17 cellular contexts compared by ENCODE assay signal in genomic region chr11:87213444-87213843, GRCh38.
DNase-seq lines count a peak whose midpoint lies in the region; ATAC-seq and TF ChIP-seq lines count a peak whose summit lies in the region.
"Had no signal": no experiment of that assay in that cellular context is flagged by ENCODE, and none has a peak within 500 bp of the region (broad histone marks: within the 10 kb centered on the region; RNA-seq: fewer than 3 reads in every experiment).

No MANE protein-coding gene starts in this region.

- H3K36me3 ChIP-seq in Caco-2 (ENCODE audit: control insufficient read depth, insufficient read depth, low read length): no peaks in the 10 kb centered on the region
- H3K36me3 ChIP-seq: breast epithelium, neural progenitor cell had no signal

- intact Hi-C loops in Caco-2 (cut with micrococcal nuclease; ENCODE audit: unreplicated experiment) (no loop called here), Right ventricle myocardium superior (cut with DNase I) (no loop called here)

- H3K27me3 ChIP-seq in Caco-2 (replicated peaks; ENCODE audit: control insufficient read depth, insufficient read depth, low read length): no peaks in the 10 kb centered on the region
- H3K27me3 ChIP-seq: breast epithelium, neural progenitor cell had no signal

- no TSS peak for BruUV-seq in Caco-2 (replicated peaks; lab: Mats Ljungman, UMichigan)

- no peak overlapping the region for H3K4me3 ChIP-seq in Caco-2 (ENCODE audit: low read depth, low read length)
- H3K4me3 ChIP-seq: breast epithelium, neural progenitor cell, skin epidermis had no signal

- H3K9me3 ChIP-seq in Caco-2: no peaks in the 10 kb centered on the region
- H3K9me3 ChIP-seq: breast epithelium had no signal

- CTCF ChIA-PET in activated CD8-positive, alpha-beta memory T cell treated with anti-CD3 and anti-CD28 coated beads, Interleukin-2, amount 10 ng/mL, durations not matched to agents 7 days and 5 days (lab: Charles Lee): no interaction called here
- CTCF ChIA-PET in Caco-2 (lab: Charles Lee): no interaction called here

- TF ChIP-seq CTCF in nephron progenitor cell (IDR thresholded peaks at IDR 0.05): no peak
- no peak for TF ChIP-seq CTCF in Caco-2 (IDR thresholded peaks at IDR 0.05; ENCODE audit: insufficient read depth in 1 of 2, low read depth in 1 of 2, low read length in 1 of 2, severe bottlenecking in 1 of 2, unreplicated experiment in 1 of 2)
- no peak for TF ChIP-seq CTCF in endothelial cell (IDR thresholded peaks at IDR 0.05; ENCODE audit: unreplicated experiment)

- no peaks in the 10 kb centered on the region for H3K9me3 Mint-ChIP-seq in activated CD8-positive, alpha-beta memory T cell treated with anti-CD3 and anti-CD28 coated beads, Interleukin-2, amount 10 ng/mL, durations not matched to agents 7 days and 5 days (ENCODE audit: low read depth)
- H3K9me3 Mint-ChIP-seq in nephron progenitor cell (peaks cover 4% of the 10 kb centered on the region), Caco-2 (ENCODE audit: unreplicated experiment) (peaks cover 8% of the 10 kb centered on the region), endothelial cell (ENCODE audit: unreplicated experiment) (no peaks in the 10 kb centered on the region)

- H3K36me3 Mint-ChIP-seq in activated CD8-positive, alpha-beta memory T cell treated with anti-CD3 and anti-CD28 coated beads, Interleukin-2, amount 10 ng/mL, durations not matched to agents 7 days and 5 days: peaks cover 9% of the 10 kb centered on the region
- peaks cover 6% of the 10 kb centered on the region for H3K36me3 Mint-ChIP-seq in nephron progenitor cell (ENCODE audit: low read depth)
- no peaks in the 10 kb centered on the region for H3K36me3 Mint-ChIP-seq in Caco-2 (ENCODE audit: insufficient read depth, unreplicated experiment)
- no peaks in the 10 kb centered on the region for H3K36me3 Mint-ChIP-seq in endothelial cell (ENCODE audit: low read depth, unreplicated experiment)
- H3K36me3 Mint-ChIP-seq: type B pancreatic cell had no signal

- H3K4me1 ChIP-seq in Caco-2: peaks cover 7% of the 10 kb centered on the region
- H3K4me1 ChIP-seq: breast epithelium, neural progenitor cell had no signal

- peaks cover 19% of the 10 kb centered on the region for H3K4me1 Mint-ChIP-seq in activated CD8-positive, alpha-beta memory T cell treated with anti-CD3 and anti-CD28 coated beads, Interleukin-2, amount 10 ng/mL, durations not matched to agents 7 days and 5 days
- H3K4me1 Mint-ChIP-seq in nephron progenitor cell (no peaks in the 10 kb centered on the region), Caco-2 (ENCODE audit: low read depth, unreplicated experiment) (peaks cover 11% of the 10 kb centered on the region), endothelial cell (ENCODE audit: unreplicated experiment) (peaks cover 6% of the 10 kb centered on the region)
- H3K4me1 Mint-ChIP-seq: neural progenitor cell had no signal

- H3K27me3 Mint-ChIP-seq in activated CD8-positive, alpha-beta memory T cell treated with anti-CD3 and anti-CD28 coated beads, Interleukin-2, amount 10 ng/mL, durations not matched to agents 7 days and 5 days: no peaks in the 10 kb centered on the region
- H3K27me3 Mint-ChIP-seq in nephron progenitor cell (ENCODE audit: low read depth, poor library complexity): no peaks in the 10 kb centered on the region
- no peaks in the 10 kb centered on the region for H3K27me3 Mint-ChIP-seq in Caco-2 (ENCODE audit: insufficient read depth, unreplicated experiment)
- no peaks in the 10 kb centered on the region for H3K27me3 Mint-ChIP-seq in endothelial cell (ENCODE audit: unreplicated experiment)
- H3K27me3 Mint-ChIP-seq: activated B cell treated with CpG ODN at 0.5 μM for 24 hours, type B pancreatic cell had no signal

- H3K4me3 Mint-ChIP-seq in activated CD8-positive, alpha-beta memory T cell treated with anti-CD3 and anti-CD28 coated beads, Interleukin-2, amount 10 ng/mL, durations not matched to agents 7 days and 5 days: peak overlapping the region; percentile 33
- H3K4me3 Mint-ChIP-seq in nephron progenitor cell: no peak overlapping the region
- H3K4me3 Mint-ChIP-seq in Caco-2 (ENCODE audit: unreplicated experiment): no peak overlapping the region
- H3K4me3 Mint-ChIP-seq in endothelial cell (ENCODE audit: unreplicated experiment): no peak overlapping the region
- H3K4me3 Mint-ChIP-seq: activated B cell treated with CpG ODN at 0.5 μM for 24 hours, neural progenitor cell, type B pancreatic cell had no signal

- ATAC-seq in activated CD8-positive, alpha-beta memory T cell treated with anti-CD3 and anti-CD28 coated beads, Interleukin-2, amount 10 ng/mL, durations not matched to agents 7 days and 5 days: peak; percentile 86
- ATAC-seq in GM21576 (IDR thresholded peaks at IDR 0.05; ENCODE audit: unreplicated experiment): peak; percentile 50
- peak; percentile 65 for ATAC-seq in HG03135 (IDR thresholded peaks at IDR 0.05; ENCODE audit: unreplicated experiment)
- ATAC-seq in Right ventricle myocardium superior (ENCODE audit: poor library complexity): no peak

- POLR2A ChIA-PET in Caco-2 (lab: Charles Lee): interaction anchor here (1.5 kb wide), 1 partner anchor 176 kb away, joined by 5 read pairs; the partner anchor contains the start of gene TMEM135

- peak overlapping the region; percentile 75 for H3K27ac Mint-ChIP-seq in activated CD8-positive, alpha-beta memory T cell treated with anti-CD3 and anti-CD28 coated beads, Interleukin-2, amount 10 ng/mL, durations not matched to agents 7 days and 5 days
- H3K27ac Mint-ChIP-seq in nephron progenitor cell (peak overlapping the region; percentile 68), Caco-2 (ENCODE audit: unreplicated experiment) (no peak overlapping the region), endothelial cell (ENCODE audit: unreplicated experiment) (no peak overlapping the region)
- H3K27ac Mint-ChIP-seq: activated B cell treated with CpG ODN at 0.5 μM for 24 hours, neural progenitor cell, type B pancreatic cell had no signal

- DNase-seq in activated CD8-positive, alpha-beta memory T cell treated with anti-CD3 and anti-CD28 coated beads, Interleukin-2, amount 10 ng/mL, durations not matched to agents 7 days and 5 days: no peak
- DNase-seq in activated CD8-positive, alpha-beta memory T cell treated with anti-CD3 and anti-CD28 coated beads, Interleukin-2, amount 50 U/mL, for 4 hours: no peak
- DNase-seq in nephron progenitor cell (no peak), Caco-2 (no peak), endothelial cell (ENCODE audit: low spot score) (no peak), Right ventricle myocardium superior (no peak)
- DNase-seq: activated B cell treated with CpG ODN at 0.5 μM for 24 hours, activated gamma-delta T cell, DMS 273 treated with DMSO at 0.1 percent for 48 hours, KBM-7, NCI-H1930 had no signal

Comparison
In these comparisons a context has a peak if more than half of its experiments do, and no peak if none do; other contexts are left out.
1. H3K27ac Mint-ChIP-seq: peak in activated CD8-positive, alpha-beta memory T cell treated with anti-CD3 and anti-CD28 coated beads, Interleukin-2, amount 10 ng/mL, durations not matched to agents 7 days and 5 days (single experiment) and nephron progenitor cell (single experiment); none in Caco-2 (single experiment) and endothelial cell (single experiment).